Comparison of ENCODE assay signal across 10 cellular contexts in genomic region chr13:114106991-114107685, GRCh38. TPM values are rescaled to one million over a fixed set of nuclear protein-coding genes. Genes with fewer than 3 reads are reported as not detected.
DNase-seq lines count a peak whose midpoint lies in the region; ATAC-seq and TF ChIP-seq lines count a peak whose summit lies in the region.
"Had no signal": no experiment of that assay in that cellular context is flagged by ENCODE, and none has a peak within 500 bp of the region (broad histone marks: within the 10 kb centered on the region; RNA-seq: fewer than 3 reads in every experiment).

No MANE protein-coding gene starts in this region.

- POLR2A ChIA-PET in CD4-positive, alpha-beta memory T cell (lab: Charles Lee; ENCODE audit: partially characterized antibody), result interaction anchor here (1.2 kb wide), 1 partner anchor 24 kb away, joined by 3 read pairs; no protein-coding TSS in a partner anchor

- ATAC-seq in T-helper 17 cell, result no peak

- no peaks in the 10 kb centered on the region for H3K27me3 ChIP-seq in CD4-positive, alpha-beta memory T cell (ENCODE audit: insufficient read depth, low read length)
- no peaks in the 10 kb centered on the region for H3K27me3 ChIP-seq in ovary

- H3K36me3 Mint-ChIP-seq in CD4-positive, alpha-beta memory T cell, result peaks cover 21 to 55% of the 10 kb centered on the region in 2 donors
- peaks cover 5% of the 10 kb centered on the region for H3K36me3 Mint-ChIP-seq in T-helper 17 cell (ENCODE audit: low read depth)

- H3K36me3 ChIP-seq in CD4-positive, alpha-beta memory T cell (ENCODE audit: insufficient read depth, low read length), result peaks cover 42% of the 10 kb centered on the region
- H3K36me3 ChIP-seq in ovary, result no peaks in the 10 kb centered on the region

- H3K27ac ChIP-seq in CD4-positive, alpha-beta memory T cell (ENCODE audit: low read depth, low read length), result no peak overlapping the region
- H3K27ac ChIP-seq in ovary, result no peak overlapping the region

- no peaks in the 10 kb centered on the region for H3K9me3 ChIP-seq in CD4-positive, alpha-beta memory T cell (ENCODE audit: control insufficient read depth in 1 of 2, low read length in 2 of 2)
- H3K9me3 ChIP-seq in T-helper 17 cell (ENCODE audit: control insufficient read depth, low read length, poor library complexity, severe bottlenecking), result no peaks in the 10 kb centered on the region
- H3K9me3 ChIP-seq in ovary, result no peaks in the 10 kb centered on the region

- 82 to 88% (median 86%) methylated on average over 25 to 27 of the region's 27 CpGs for WGBS in ovary, 3 donors

- H3K4me3 Mint-ChIP-seq in CD4-positive, alpha-beta memory T cell, result peak overlapping the region in 3 of 8 donors; percentile 25 to 91 (median 26)
- no peak overlapping the region for H3K4me3 Mint-ChIP-seq in T-helper 17 cell

- intact Hi-C loops in CD4-positive, alpha-beta memory T cell (cut with micrococcal nuclease), result no loop called here
- intact Hi-C loops in cardiac septum (cut with DNase I) (no loop called here), ovary (cut with DNase I) (no loop called here)

- no peak for TF ChIP-seq POLR2A in ovary (IDR thresholded peaks at IDR 0.05)

- DNase-seq in CD4-positive, alpha-beta memory T cell, result peak in 1 of 5 donors; percentile 38
- DNase-seq in T-helper 17 cell, result peak in 1 of 3 donors; percentile 7
- DNase-seq in cardiac septum (ENCODE audit: low spot score), result peak; percentile 66
- peak in 3 of 5 donors; percentile 11 to 29 (median 13) for DNase-seq in ovary
- no peak for DNase-seq in NCI-H1694 treated with DMSO at 0.1 percent for 48 hours (lab: John Stamatoyannopoulos, UW)
- DNase-seq in HK-2 (ENCODE audit: unreplicated experiment), result no peak
- DNase-seq in G401 (ENCODE audit: low spot score), result no peak
- no peak for DNase-seq in foreskin melanocyte
- DNase-seq: kidney glomerular epithelial cell, NCI-H524 treated with DMSO at 0.1 percent for 48 hours had no signal

- no peak for TF ChIP-seq CTCF in ovary (IDR thresholded peaks at IDR 0.05)

- H3K9me3 Mint-ChIP-seq in CD4-positive, alpha-beta memory T cell, result peaks cover 0 to 13% (median 0%) of the 10 kb centered on the region in 8 donors

- H3K4me1 Mint-ChIP-seq in CD4-positive, alpha-beta memory T cell, result peaks cover 41 to 85% (median 66%) of the 10 kb centered on the region in 4 donors
- peaks cover 51% of the 10 kb centered on the region for H3K4me1 Mint-ChIP-seq in T-helper 17 cell

- no peaks in the 10 kb centered on the region for H3K27me3 Mint-ChIP-seq in CD4-positive, alpha-beta memory T cell
- no peaks in the 10 kb centered on the region for H3K27me3 Mint-ChIP-seq in T-helper 17 cell

- in situ Hi-C loops in G401 (cut with HindIII; ENCODE audit: low sequenced_read_pairs), result no loop called here

- CTCF ChIA-PET in CD4-positive, alpha-beta memory T cell (lab: Charles Lee; ENCODE audit: partially characterized antibody), result interaction anchor here (1.3 kb wide), 1 partner anchor 35 kb away, joined by 3 read pairs; no protein-coding TSS in a partner anchor

- TF ChIP-seq EP300 in ovary (IDR thresholded peaks at IDR 0.05), result no peak

- H3K4me3 ChIP-seq in CD4-positive, alpha-beta memory T cell (ENCODE audit: low read length in 2 of 2), result no peak overlapping the region
- no peak overlapping the region for H3K4me3 ChIP-seq in ovary

- H3K27ac Mint-ChIP-seq in CD4-positive, alpha-beta memory T cell, result peak overlapping the region in 4 of 7 donors; percentile 74 to 94 (median 82)
- H3K27ac Mint-ChIP-seq in T-helper 17 cell, result peak overlapping the region; percentile 95

- H3K4me1 ChIP-seq in CD4-positive, alpha-beta memory T cell (ENCODE audit: insufficient read depth, low read length), result peaks cover 88% of the 10 kb centered on the region
- H3K4me1 ChIP-seq in ovary (ENCODE audit: insufficient read depth), result peaks cover 6% of the 10 kb centered on the region

RNA-seq across cellular contexts. Expression of gene RASA3, which starts 25.3 kb away (rescaled TPM):
- 100 to 1,000 TPM; 171 to 174 TPM for total RNA-seq in CD4-positive, alpha-beta memory T cell
- 100 to 1,000 TPM in 1 of 2 donors, 10 to 100 TPM in 1; 65.5 to 141 TPM for polyA plus RNA-seq in CD4-positive, alpha-beta memory T cell
- total RNA-seq in T-helper 17 cell (100 to 1,000 TPM; 204 to 215 TPM), cardiac septum (9.7 TPM), ovary (10 to 100 TPM in 3 of 7 donors, 1 to 10 TPM in 4; 5.4 to 16.9 (median 9.4) TPM)
- 1 to 10 TPM; 6.8 to 9.8 TPM for polyA plus RNA-seq in ovary
- total RNA-seq in G401 (2014; rRNA removed; shearing (Covaris generic)), result 11.9 and 13.7 TPM in 2 replicates

Comparison
In these comparisons a context has a peak if more than half of its experiments do, and no peak if none do; other contexts are left out.
1. DNase-seq: peak in cardiac septum (single experiment) and ovary (3 of 5); none in NCI-H1694 treated with DMSO at 0.1 percent for 48 hours (single experiment), HK-2 (single experiment), G401 (single experiment) and foreskin melanocyte (single experiment).
2. RNA of gene RASA3, which starts 25.3 kb away (total RNA-seq): 204 to 215 TPM in T-helper 17 cell and 171 to 174 TPM in CD4-positive, alpha-beta memory T cell; 11.9 to 13.7 TPM in G401, 9.7 TPM in cardiac septum (single experiment) and 5.4 to 16.9 TPM in ovary; every median in the first group is over 4 times any median in the second.